ENCODE assay signal across 9 cellular contexts in genomic region chr10:115094605-115095004, GRCh38. TPM values are rescaled to one million over a fixed set of nuclear protein-coding genes. Genes with fewer than 3 reads are reported as not detected.
DNase-seq lines count a peak whose midpoint lies in the region; TF ChIP-seq lines count a peak whose summit lies in the region.
"Had no signal": no experiment of that assay in that cellular context is flagged by ENCODE, and none has a peak within 500 bp of the region (broad histone marks: within the 10 kb centered on the region; RNA-seq: fewer than 3 reads in every experiment).

No MANE protein-coding gene starts in this region.

- H3K4me3 ChIP-seq in CD8-positive, alpha-beta memory T cell (ENCODE audit: low read length): no peak overlapping the region
- H3K4me3 ChIP-seq in ovary: peak overlapping the region; percentile 76

- H3K4me1 ChIP-seq in CD8-positive, alpha-beta memory T cell (ENCODE audit: insufficient read depth, low read length): no peaks in the 10 kb centered on the region
- H3K4me1 ChIP-seq in ovary (ENCODE audit: insufficient read depth): no peaks in the 10 kb centered on the region

- intact Hi-C loops in ovary (cut with DNase I): loop anchor here in 2 of 4 donors (10.0 kb wide), 2 partner anchors 70 to 100 kb away; no protein-coding TSS in a partner anchor

- H3K36me3 ChIP-seq in CD8-positive, alpha-beta memory T cell (ENCODE audit: insufficient read depth, low read length): no peaks in the 10 kb centered on the region
- no peaks in the 10 kb centered on the region for H3K36me3 ChIP-seq in ovary

- no peaks in the 10 kb centered on the region for H3K9me3 ChIP-seq in CD8-positive, alpha-beta memory T cell (ENCODE audit: low read length)
- H3K9me3 ChIP-seq in ovary: no peaks in the 10 kb centered on the region

- TF ChIP-seq EP300 in ovary (IDR thresholded peaks at IDR 0.05): no peak

- no peak for TF ChIP-seq POLR2A in ovary (IDR thresholded peaks at IDR 0.05)

- H3K27me3 Mint-ChIP-seq in CD8-positive, alpha-beta memory T cell: peaks cover 33 to 57% of the 10 kb centered on the region in 2 donors
- H3K27me3 Mint-ChIP-seq in IgD-negative memory B cell: peaks cover 15% of the 10 kb centered on the region
- peaks cover 13% of the 10 kb centered on the region for H3K27me3 Mint-ChIP-seq in endothelial cell (ENCODE audit: unreplicated experiment)

- H3K4me1 Mint-ChIP-seq in CD8-positive, alpha-beta memory T cell: peaks cover 6 to 19% (median 17%) of the 10 kb centered on the region in 3 donors
- H3K4me1 Mint-ChIP-seq in IgD-negative memory B cell (peaks cover 5 to 13% (median 11%) of the 10 kb centered on the region in 3 donors), endothelial cell (ENCODE audit: unreplicated experiment) (peaks cover 20% of the 10 kb centered on the region)

- peak overlapping the region in 1 of 8 donors; percentile 2 for H3K27ac Mint-ChIP-seq in CD8-positive, alpha-beta memory T cell
- H3K27ac Mint-ChIP-seq in IgD-negative memory B cell (peak overlapping the region; percentile 14 to 50 (median 24)), endothelial cell (ENCODE audit: unreplicated experiment) (peak overlapping the region; percentile 48)

- 16 to 30% (median 24%) methylated on average over 10 of the region's 10 CpGs for WGBS in ovary, 3 donors

- POLR2A ChIA-PET in CD8-positive, alpha-beta memory T cell (lab: Charles Lee): no interaction called here

- peaks cover 0 to 4% (median 0%) of the 10 kb centered on the region in 3 donors for H3K36me3 Mint-ChIP-seq in CD8-positive, alpha-beta memory T cell
- H3K36me3 Mint-ChIP-seq in IgD-negative memory B cell (no peaks in the 10 kb centered on the region), endothelial cell (ENCODE audit: low read depth, unreplicated experiment) (peaks cover 8% of the 10 kb centered on the region)

- no peak for DNase-seq in CD8-positive, alpha-beta memory T cell
- no peak for DNase-seq in endothelial cell (ENCODE audit: low spot score)
- DNase-seq in ovary: no peak
- no peak for DNase-seq in caudate nucleus (lab: John Stamatoyannopoulos, UW)
- no peak for DNase-seq in DMS79 treated with DMSO at 0.1 percent for 48 hours (lab: John Stamatoyannopoulos, UW)
- no peak for DNase-seq in NCI-H2029 treated with DMSO at 0.1 percent for 48 hours (lab: John Stamatoyannopoulos, UW)
- DNase-seq in NCI-H774 (lab: John Stamatoyannopoulos, UW): no peak
- DNase-seq: SIG-M5 had no signal

- H3K27ac ChIP-seq in CD8-positive, alpha-beta memory T cell (ENCODE audit: low read depth, low read length): no peak overlapping the region
- H3K27ac ChIP-seq in ovary (peak overlapping the region; percentile 9 to 88), caudate nucleus (ENCODE audit: low read depth, low read length) (no peak overlapping the region)

- CTCF ChIA-PET in CD8-positive, alpha-beta memory T cell (lab: Charles Lee): no interaction called here

- TF ChIP-seq CTCF in endothelial cell (IDR thresholded peaks at IDR 0.05; ENCODE audit: unreplicated experiment) (no peak), ovary (IDR thresholded peaks at IDR 0.05) (no peak)

- H3K9me3 Mint-ChIP-seq in CD8-positive, alpha-beta memory T cell: no peaks in the 10 kb centered on the region
- H3K9me3 Mint-ChIP-seq in IgD-negative memory B cell (no peaks in the 10 kb centered on the region), endothelial cell (ENCODE audit: unreplicated experiment) (no peaks in the 10 kb centered on the region)

- H3K27me3 ChIP-seq in CD8-positive, alpha-beta memory T cell (ENCODE audit: insufficient read depth, low read length, poor library complexity, severe bottlenecking): peaks cover 6% of the 10 kb centered on the region
- H3K27me3 ChIP-seq in ovary: no peaks in the 10 kb centered on the region

- peak overlapping the region; percentile 34 to 69 (median 57) for H3K4me3 Mint-ChIP-seq in CD8-positive, alpha-beta memory T cell
- H3K4me3 Mint-ChIP-seq in IgD-negative memory B cell: peak overlapping the region; percentile 55 to 94 (median 78)
- peak overlapping the region; percentile 93 for H3K4me3 Mint-ChIP-seq in endothelial cell (ENCODE audit: unreplicated experiment)

RNA-seq across cellular contexts. Expression of gene ATRNL1, which starts 1.4 kb away (rescaled TPM):
- not detected for total RNA-seq in CD8-positive, alpha-beta memory T cell
- not detected for polyA plus RNA-seq in CD8-positive, alpha-beta memory T cell
- 2.5 TPM for polyA plus RNA-seq in IgD-negative memory B cell
- 32.5 TPM for total RNA-seq in endothelial cell (ENCODE audit: unreplicated experiment)
- total RNA-seq in ovary: 100 to 1,000 TPM in 2 of 7 donors, 10 to 100 TPM in 5; 54.7 to 119 (median 85.3) TPM
- polyA plus RNA-seq in ovary: 10 to 100 TPM in 1 of 2 donors, 1 to 10 TPM in 1; 8.1 to 42.4 TPM

Comparison
In these comparisons a context has a peak if more than half of its experiments do, and no peak if none do; other contexts are left out.
1. H3K27ac ChIP-seq: peak in ovary (2 of 2); none in CD8-positive, alpha-beta memory T cell (single experiment) and caudate nucleus (single experiment).
2. RNA of gene ATRNL1, which starts 1.4 kb away (total RNA-seq): 54.7 to 119 TPM in ovary and 32.5 TPM in endothelial cell (single experiment); not detected in CD8-positive, alpha-beta memory T cell; every median in the first group is over 10 times any median in the second.
3. Peak in every context shown above with its lines, with median percentiles within 50 percentile points of each other: H3K4me3 Mint-ChIP-seq.